23 cellular contexts compared by ENCODE assay signal in genomic region chr4:6142511-6142910, GRCh38. TPM values are rescaled to one million over a fixed set of nuclear protein-coding genes. Genes with fewer than 3 reads are reported as not detected.
"Had no signal": no experiment of that assay in that cellular context is flagged by ENCODE, and none has a peak within 500 bp of the region (broad histone marks: within the 10 kb centered on the region; RNA-seq: fewer than 3 reads in every experiment).

No MANE protein-coding gene starts in this region.

- H3K4me1 Mint-ChIP-seq: IgD-negative memory B cell had no signal

- H3K9ac ChIP-seq: KMS-11, SK-N-SH had no signal

- H3K27ac Mint-ChIP-seq: IgD-negative memory B cell had no signal

- H3K27ac ChIP-seq: HL-60, KMS-11 had no signal

- H3K4me2 ChIP-seq: KMS-11, SK-N-SH had no signal

- DNase-seq: Kasumi-1, MM.1S, NCI-H1092 treated with DMSO at 0.1 percent for 48 hours, NCI-H1436, NCI-H187, NCI-H2029, NCI-H2081 treated with DMSO at 0.1 percent for 48 hours, NCI-H2171, NCI-H226, NCI-H446, NCI-H510A, NCI-H524 treated with DMSO at 0.1 percent for 48 hours, NCI-H69, NCI-H774, RPMI8226, SHP77, SK-N-SH had no signal

- H3K9me3 ChIP-seq: SK-N-SH had no signal

- H3K4me3 ChIP-seq: K562 had no signal

- H3K4me3 Mint-ChIP-seq: IgD-negative memory B cell had no signal

- H3K27me3 Mint-ChIP-seq: IgD-negative memory B cell had no signal

- ATAC-seq: K562 had no signal

RNA-seq across cellular contexts. Expression of gene JAKMIP1, which starts 57.8 kb away (rescaled TPM):
- total RNA-seq: K562, M059J, SK-MEL-5 had no signal
- polyA plus RNA-seq: K562 had no signal
